In the genomic region with DNA sequence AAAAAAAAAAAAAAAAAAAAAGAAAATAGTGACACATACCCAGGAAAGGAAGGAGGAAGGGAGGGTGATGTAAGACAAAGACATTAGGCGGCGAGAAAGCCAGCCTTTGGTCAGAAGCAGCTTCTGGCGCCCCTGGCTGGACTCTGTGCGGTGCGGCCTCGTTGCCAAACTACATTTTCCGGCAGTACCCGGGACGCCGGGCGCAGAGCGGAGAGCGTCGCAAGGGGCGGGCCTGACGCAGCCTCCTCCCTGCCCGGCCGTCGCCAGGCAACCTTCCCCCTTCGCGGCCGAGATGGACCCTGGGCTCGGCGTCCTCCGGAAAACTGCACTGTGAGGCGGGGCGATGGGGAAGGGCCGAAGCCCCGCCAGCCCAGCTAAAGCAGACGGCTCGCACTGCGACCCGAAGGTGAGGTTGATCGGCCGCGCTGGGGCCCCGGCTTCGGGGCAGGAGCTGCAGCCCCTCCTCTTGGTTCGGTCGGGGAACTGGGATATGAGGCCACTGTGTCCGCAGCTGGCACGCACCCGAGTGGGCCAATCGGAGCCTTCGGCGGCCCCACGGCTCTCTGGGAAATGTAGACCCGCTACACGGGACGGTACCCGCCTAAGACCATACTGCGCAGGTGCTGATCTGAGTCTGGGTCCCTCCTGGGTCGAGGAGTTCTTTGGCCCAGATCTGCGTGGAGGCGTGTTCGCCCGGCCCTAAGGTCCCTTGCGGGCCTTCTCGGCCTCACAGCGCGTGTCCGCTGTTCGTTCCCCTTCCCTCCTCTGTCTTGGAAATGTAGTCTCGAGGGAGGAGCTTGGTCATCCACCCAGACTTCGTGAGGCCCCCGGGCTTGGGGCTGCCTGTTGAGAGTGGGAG, we compare ENCODE assay signal across 1 cellular context.
TF ChIP-seq lines count a peak whose summit lies in the region.

No MANE protein-coding gene starts in this region.

TF ChIP-seq in HEK293, 187 proteins besides CTCF, POLR2A, EP300 and RAD21 (continued from another document and continues in another):
- TF ChIP-seq, protein P1, sequence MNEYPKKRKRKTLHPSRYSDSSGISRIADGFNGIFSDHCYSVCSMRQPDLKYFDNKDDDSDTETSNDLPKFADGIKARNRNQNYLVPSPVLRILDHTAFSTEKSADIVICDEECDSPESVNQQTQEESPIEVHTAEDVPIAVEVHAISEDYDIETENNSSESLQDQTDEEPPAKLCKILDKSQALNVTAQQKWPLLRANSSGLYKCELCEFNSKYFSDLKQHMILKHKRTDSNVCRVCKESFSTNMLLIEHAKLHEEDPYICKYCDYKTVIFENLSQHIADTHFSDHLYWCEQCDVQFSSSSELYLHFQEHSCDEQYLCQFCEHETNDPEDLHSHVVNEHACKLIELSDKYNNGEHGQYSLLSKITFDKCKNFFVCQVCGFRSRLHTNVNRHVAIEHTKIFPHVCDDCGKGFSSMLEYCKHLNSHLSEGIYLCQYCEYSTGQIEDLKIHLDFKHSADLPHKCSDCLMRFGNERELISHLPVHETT (tag by site-specific recombination; IDR thresholded peaks at IDR 0.05): no peak
- TF ChIP-seq, protein P2, sequence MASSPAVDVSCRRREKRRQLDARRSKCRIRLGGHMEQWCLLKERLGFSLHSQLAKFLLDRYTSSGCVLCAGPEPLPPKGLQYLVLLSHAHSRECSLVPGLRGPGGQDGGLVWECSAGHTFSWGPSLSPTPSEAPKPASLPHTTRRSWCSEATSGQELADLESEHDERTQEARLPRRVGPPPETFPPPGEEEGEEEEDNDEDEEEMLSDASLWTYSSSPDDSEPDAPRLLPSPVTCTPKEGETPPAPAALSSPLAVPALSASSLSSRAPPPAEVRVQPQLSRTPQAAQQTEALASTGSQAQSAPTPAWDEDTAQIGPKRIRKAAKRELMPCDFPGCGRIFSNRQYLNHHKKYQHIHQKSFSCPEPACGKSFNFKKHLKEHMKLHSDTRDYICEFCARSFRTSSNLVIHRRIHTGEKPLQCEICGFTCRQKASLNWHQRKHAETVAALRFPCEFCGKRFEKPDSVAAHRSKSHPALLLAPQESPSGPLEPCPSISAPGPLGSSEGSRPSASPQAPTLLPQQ (tag by site-specific recombination; IDR thresholded peaks at IDR 0.05): peak; percentile 67
- no peak for TF ChIP-seq ZNF146 (tag by site-specific recombination; IDR thresholded peaks at IDR 0.05)
- no peak for TF ChIP-seq ZNF654 (tag by site-specific recombination; IDR thresholded peaks at IDR 0.05; ENCODE audit: low read depth)
- TF ChIP-seq ZNF785 (tag by site-specific recombination; IDR thresholded peaks at IDR 0.05): no peak
- TF ChIP-seq, protein P3, sequence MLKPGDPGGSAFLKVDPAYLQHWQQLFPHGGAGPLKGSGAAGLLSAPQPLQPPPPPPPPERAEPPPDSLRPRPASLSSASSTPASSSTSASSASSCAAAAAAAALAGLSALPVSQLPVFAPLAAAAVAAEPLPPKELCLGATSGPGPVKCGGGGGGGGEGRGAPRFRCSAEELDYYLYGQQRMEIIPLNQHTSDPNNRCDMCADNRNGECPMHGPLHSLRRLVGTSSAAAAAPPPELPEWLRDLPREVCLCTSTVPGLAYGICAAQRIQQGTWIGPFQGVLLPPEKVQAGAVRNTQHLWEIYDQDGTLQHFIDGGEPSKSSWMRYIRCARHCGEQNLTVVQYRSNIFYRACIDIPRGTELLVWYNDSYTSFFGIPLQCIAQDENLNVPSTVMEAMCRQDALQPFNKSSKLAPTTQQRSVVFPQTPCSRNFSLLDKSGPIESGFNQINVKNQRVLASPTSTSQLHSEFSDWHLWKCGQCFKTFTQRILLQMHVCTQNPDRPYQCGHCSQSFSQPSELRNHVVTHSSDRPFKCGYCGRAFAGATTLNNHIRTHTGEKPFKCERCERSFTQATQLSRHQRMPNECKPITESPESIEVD (tag by site-specific recombination; IDR thresholded peaks at IDR 0.05): no peak
- no peak for TF ChIP-seq ZNF558 (tag by site-specific recombination; IDR thresholded peaks at IDR 0.05)
- TF ChIP-seq, protein P4, sequence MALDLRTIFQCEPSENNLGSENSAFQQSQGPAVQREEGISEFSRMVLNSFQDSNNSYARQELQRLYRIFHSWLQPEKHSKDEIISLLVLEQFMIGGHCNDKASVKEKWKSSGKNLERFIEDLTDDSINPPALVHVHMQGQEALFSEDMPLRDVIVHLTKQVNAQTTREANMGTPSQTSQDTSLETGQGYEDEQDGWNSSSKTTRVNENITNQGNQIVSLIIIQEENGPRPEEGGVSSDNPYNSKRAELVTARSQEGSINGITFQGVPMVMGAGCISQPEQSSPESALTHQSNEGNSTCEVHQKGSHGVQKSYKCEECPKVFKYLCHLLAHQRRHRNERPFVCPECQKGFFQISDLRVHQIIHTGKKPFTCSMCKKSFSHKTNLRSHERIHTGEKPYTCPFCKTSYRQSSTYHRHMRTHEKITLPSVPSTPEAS (tag by site-specific recombination; IDR thresholded peaks at IDR 0.05): no peak
- peak; percentile 39; the same call in 1 of the 2 replicates for TF ChIP-seq KLF1 (tag by site-specific recombination; IDR thresholded peaks at IDR 0.05)
- TF ChIP-seq ZNF776 (tag by site-specific recombination; IDR thresholded peaks at IDR 0.05; ENCODE audit: borderline replicate concordance): no peak
- TF ChIP-seq ZBTB1 (tag by site-specific recombination; IDR thresholded peaks at IDR 0.05): no peak
- TF ChIP-seq ZNF426 (tag by site-specific recombination; IDR thresholded peaks at IDR 0.05): no peak
- TF ChIP-seq ZNF23 (tag by site-specific recombination; IDR thresholded peaks at IDR 0.05; ENCODE audit: borderline replicate concordance): no peak
- TF ChIP-seq, protein P5, sequence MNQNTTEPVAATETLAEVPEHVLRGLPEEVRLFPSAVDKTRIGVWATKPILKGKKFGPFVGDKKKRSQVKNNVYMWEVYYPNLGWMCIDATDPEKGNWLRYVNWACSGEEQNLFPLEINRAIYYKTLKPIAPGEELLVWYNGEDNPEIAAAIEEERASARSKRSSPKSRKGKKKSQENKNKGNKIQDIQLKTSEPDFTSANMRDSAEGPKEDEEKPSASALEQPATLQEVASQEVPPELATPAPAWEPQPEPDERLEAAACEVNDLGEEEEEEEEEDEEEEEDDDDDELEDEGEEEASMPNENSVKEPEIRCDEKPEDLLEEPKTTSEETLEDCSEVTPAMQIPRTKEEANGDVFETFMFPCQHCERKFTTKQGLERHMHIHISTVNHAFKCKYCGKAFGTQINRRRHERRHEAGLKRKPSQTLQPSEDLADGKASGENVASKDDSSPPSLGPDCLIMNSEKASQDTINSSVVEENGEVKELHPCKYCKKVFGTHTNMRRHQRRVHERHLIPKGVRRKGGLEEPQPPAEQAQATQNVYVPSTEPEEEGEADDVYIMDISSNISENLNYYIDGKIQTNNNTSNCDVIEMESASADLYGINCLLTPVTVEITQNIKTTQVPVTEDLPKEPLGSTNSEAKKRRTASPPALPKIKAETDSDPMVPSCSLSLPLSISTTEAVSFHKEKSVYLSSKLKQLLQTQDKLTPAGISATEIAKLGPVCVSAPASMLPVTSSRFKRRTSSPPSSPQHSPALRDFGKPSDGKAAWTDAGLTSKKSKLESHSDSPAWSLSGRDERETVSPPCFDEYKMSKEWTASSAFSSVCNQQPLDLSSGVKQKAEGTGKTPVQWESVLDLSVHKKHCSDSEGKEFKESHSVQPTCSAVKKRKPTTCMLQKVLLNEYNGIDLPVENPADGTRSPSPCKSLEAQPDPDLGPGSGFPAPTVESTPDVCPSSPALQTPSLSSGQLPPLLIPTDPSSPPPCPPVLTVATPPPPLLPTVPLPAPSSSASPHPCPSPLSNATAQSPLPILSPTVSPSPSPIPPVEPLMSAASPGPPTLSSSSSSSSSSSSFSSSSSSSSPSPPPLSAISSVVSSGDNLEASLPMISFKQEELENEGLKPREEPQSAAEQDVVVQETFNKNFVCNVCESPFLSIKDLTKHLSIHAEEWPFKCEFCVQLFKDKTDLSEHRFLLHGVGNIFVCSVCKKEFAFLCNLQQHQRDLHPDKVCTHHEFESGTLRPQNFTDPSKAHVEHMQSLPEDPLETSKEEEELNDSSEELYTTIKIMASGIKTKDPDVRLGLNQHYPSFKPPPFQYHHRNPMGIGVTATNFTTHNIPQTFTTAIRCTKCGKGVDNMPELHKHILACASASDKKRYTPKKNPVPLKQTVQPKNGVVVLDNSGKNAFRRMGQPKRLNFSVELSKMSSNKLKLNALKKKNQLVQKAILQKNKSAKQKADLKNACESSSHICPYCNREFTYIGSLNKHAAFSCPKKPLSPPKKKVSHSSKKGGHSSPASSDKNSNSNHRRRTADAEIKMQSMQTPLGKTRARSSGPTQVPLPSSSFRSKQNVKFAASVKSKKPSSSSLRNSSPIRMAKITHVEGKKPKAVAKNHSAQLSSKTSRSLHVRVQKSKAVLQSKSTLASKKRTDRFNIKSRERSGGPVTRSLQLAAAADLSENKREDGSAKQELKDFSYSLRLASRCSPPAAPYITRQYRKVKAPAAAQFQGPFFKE (tag by site-specific recombination; IDR thresholded peaks at IDR 0.05; ENCODE audit: borderline replicate concordance): no peak
- TF ChIP-seq ZNF777 (tag by site-specific recombination; IDR thresholded peaks at IDR 0.05; ENCODE audit: borderline replicate concordance): no peak
- TF ChIP-seq, protein P6, sequence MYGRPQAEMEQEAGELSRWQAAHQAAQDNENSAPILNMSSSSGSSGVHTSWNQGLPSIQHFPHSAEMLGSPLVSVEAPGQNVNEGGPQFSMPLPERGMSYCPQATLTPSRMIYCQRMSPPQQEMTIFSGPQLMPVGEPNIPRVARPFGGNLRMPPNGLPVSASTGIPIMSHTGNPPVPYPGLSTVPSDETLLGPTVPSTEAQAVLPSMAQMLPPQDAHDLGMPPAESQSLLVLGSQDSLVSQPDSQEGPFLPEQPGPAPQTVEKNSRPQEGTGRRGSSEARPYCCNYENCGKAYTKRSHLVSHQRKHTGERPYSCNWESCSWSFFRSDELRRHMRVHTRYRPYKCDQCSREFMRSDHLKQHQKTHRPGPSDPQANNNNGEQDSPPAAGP (tag by site-specific recombination; IDR thresholded peaks at IDR 0.05): no peak
- TF ChIP-seq ZNF555 (tag by site-specific recombination; conservative IDR thresholded peaks at IDR 0.05): no peak
- no peak for TF ChIP-seq ZNF701 (tag by site-specific recombination; IDR thresholded peaks at IDR 0.05)
- TF ChIP-seq ZNF830 (tag by site-specific recombination; IDR thresholded peaks at IDR 0.05; ENCODE audit: low read depth): no peak
- peak; percentile 73 for TF ChIP-seq EGR2 (tag by site-specific recombination; IDR thresholded peaks at IDR 0.05; ENCODE audit: low read depth)
- no peak for TF ChIP-seq GLI2 (tag by site-specific recombination; IDR thresholded peaks at IDR 0.05; ENCODE audit: borderline replicate concordance, low read depth)
- TF ChIP-seq ZNF623 (tag by site-specific recombination; IDR thresholded peaks at IDR 0.05): 0 out of 2 replicates have a peak, but pooled peaks have one; percentile 4
- no peak for TF ChIP-seq ZNF707 (tag by site-specific recombination; IDR thresholded peaks at IDR 0.05)
- TF ChIP-seq, protein P7, sequence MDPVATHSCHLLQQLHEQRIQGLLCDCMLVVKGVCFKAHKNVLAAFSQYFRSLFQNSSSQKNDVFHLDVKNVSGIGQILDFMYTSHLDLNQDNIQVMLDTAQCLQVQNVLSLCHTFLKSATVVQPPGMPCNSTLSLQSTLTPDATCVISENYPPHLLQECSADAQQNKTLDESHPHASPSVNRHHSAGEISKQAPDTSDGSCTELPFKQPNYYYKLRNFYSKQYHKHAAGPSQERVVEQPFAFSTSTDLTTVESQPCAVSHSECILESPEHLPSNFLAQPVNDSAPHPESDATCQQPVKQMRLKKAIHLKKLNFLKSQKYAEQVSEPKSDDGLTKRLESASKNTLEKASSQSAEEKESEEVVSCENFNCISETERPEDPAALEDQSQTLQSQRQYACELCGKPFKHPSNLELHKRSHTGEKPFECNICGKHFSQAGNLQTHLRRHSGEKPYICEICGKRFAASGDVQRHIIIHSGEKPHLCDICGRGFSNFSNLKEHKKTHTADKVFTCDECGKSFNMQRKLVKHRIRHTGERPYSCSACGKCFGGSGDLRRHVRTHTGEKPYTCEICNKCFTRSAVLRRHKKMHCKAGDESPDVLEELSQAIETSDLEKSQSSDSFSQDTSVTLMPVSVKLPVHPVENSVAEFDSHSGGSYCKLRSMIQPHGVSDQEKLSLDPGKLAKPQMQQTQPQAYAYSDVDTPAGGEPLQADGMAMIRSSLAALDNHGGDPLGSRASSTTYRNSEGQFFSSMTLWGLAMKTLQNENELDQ (tag by site-specific recombination; IDR thresholded peaks at IDR 0.05; ENCODE audit: low read depth): no peak
- peak; percentile 73 for TF ChIP-seq ZBTB48 (tag by site-specific recombination; IDR thresholded peaks at IDR 0.05)
- TF ChIP-seq, protein P8, sequence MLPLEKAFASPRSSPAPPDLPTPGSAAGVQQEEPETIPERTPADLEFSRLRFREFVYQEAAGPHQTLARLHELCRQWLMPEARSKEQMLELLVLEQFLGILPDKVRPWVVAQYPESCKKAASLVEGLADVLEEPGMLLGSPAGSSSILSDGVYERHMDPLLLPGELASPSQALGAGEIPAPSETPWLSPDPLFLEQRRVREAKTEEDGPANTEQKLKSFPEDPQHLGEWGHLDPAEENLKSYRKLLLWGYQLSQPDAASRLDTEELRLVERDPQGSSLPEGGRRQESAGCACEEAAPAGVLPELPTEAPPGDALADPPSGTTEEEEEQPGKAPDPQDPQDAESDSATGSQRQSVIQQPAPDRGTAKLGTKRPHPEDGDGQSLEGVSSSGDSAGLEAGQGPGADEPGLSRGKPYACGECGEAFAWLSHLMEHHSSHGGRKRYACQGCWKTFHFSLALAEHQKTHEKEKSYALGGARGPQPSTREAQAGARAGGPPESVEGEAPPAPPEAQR (tag by site-specific recombination; IDR thresholded peaks at IDR 0.05): no peak
- TF ChIP-seq ZNF19 (tag by site-specific recombination; IDR thresholded peaks at IDR 0.05; ENCODE audit: low read depth): no peak
- TF ChIP-seq, protein P9, sequence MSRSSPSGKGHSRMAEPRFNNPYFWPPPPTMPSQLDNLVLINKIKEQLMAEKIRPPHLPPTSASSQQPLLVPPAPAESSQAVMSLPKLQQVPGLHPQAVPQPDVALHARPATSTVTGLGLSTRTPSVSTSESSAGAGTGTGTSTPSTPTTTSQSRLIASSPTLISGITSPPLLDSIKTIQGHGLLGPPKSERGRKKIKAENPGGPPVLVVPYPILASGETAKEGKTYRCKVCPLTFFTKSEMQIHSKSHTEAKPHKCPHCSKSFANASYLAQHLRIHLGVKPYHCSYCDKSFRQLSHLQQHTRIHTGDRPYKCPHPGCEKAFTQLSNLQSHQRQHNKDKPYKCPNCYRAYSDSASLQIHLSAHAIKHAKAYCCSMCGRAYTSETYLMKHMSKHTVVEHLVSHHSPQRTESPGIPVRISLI (tag by site-specific recombination; IDR thresholded peaks at IDR 0.05): peak; percentile 99
- TF ChIP-seq, protein P10, sequence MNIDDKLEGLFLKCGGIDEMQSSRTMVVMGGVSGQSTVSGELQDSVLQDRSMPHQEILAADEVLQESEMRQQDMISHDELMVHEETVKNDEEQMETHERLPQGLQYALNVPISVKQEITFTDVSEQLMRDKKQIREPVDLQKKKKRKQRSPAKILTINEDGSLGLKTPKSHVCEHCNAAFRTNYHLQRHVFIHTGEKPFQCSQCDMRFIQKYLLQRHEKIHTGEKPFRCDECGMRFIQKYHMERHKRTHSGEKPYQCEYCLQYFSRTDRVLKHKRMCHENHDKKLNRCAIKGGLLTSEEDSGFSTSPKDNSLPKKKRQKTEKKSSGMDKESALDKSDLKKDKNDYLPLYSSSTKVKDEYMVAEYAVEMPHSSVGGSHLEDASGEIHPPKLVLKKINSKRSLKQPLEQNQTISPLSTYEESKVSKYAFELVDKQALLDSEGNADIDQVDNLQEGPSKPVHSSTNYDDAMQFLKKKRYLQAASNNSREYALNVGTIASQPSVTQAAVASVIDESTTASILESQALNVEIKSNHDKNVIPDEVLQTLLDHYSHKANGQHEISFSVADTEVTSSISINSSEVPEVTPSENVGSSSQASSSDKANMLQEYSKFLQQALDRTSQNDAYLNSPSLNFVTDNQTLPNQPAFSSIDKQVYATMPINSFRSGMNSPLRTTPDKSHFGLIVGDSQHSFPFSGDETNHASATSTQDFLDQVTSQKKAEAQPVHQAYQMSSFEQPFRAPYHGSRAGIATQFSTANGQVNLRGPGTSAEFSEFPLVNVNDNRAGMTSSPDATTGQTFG (tag by site-specific recombination; IDR thresholded peaks at IDR 0.05; ENCODE audit: borderline replicate concordance): no peak
- no peak for TF ChIP-seq ZNF354C (tag by site-specific recombination; IDR thresholded peaks at IDR 0.05; ENCODE audit: borderline replicate concordance, low read depth)
- TF ChIP-seq SP2 (tag by site-specific recombination; IDR thresholded peaks at IDR 0.05): peak; percentile 79
